In the genomic region with DNA sequence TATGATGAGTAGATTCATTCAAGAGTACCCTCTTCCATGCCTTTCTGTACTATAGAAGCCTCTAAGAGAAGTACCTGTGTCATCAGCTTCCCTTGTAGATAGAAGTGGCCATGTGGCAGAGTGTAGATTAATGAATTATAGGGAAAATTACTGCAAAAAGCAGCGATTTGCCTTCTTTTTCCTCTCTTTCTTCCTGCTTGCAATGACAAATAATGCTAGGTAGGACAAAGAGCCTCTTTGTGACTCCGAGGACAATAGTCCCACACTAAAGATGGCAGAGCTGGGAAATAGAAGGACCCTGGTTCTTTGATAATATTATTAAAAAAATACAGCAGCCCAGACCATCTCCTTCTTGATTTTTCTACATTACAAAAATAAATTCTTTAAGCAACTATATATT, we compare ENCODE assay signal across 20 cellular contexts.
"Had no signal": no experiment of that assay in that cellular context is flagged by ENCODE, and none has a peak within 500 bp of the region (broad histone marks: within the 10 kb centered on the region; RNA-seq: fewer than 3 reads in every experiment).

No MANE protein-coding gene starts in this region.

- ATAC-seq: activated CD4-positive, CD25-positive, alpha-beta regulatory T cell treated with anti-CD3 and anti-CD28 coated beads, Interleukin-2, amount 50 U/mL, for 24 hours; activated CD8-positive, alpha-beta T cell treated with anti-CD3 and anti-CD28 coated beads for 36 hours; activated T-cell treated with anti-CD3 and anti-CD28 coated beads, Interleukin-2, amount 50 U/mL, for 72 hours had no signal

- H3K27ac ChIP-seq: adrenal gland, breast epithelium had no signal

- DNase-seq: activated CD4-positive, alpha-beta T cell treated with anti-CD3 and anti-CD28 coated beads for 4 hours; activated CD8-positive, alpha-beta memory T cell treated with anti-CD3 and anti-CD28 coated beads, Interleukin-2, amount 50 U/mL, for 4 hours; activated CD8-positive, alpha-beta T cell treated with anti-CD3 and anti-CD28 coated beads for 36 hours; activated naive CD4-positive, alpha-beta T cell treated with anti-CD3 and anti-CD28 coated beads, Interleukin-2, amount 50 U/mL, for 16 hours; activated naive CD8-positive, alpha-beta T cell treated with anti-CD3 and anti-CD28 coated beads, Interleukin-2, amount 10 ng/mL, durations not matched to agents 7 days and 5 days; activated T-cell treated with anti-CD3 and anti-CD28 coated beads, Interleukin-2, amount 50 U/mL, for 72 hours; adrenal gland; aorta; central memory CD4-positive, alpha-beta T cell; MM.1S; NCI-H1105; NCI-H1436; NCI-H1694 treated with DMSO at 0.1 percent for 48 hours; NCI-H2029 treated with DMSO at 0.1 percent for 48 hours; NCI-H510A treated with DMSO at 0.1 percent for 48 hours; NCI-H69; NK-92 treated with Interleukin-12 subunit alpha and Interleukin-12 subunit beta, amount 100 ng/mL, for 24 hours; SHP77 treated with DMSO at 0.1 percent for 48 hours had no signal
